In the genomic region with DNA sequence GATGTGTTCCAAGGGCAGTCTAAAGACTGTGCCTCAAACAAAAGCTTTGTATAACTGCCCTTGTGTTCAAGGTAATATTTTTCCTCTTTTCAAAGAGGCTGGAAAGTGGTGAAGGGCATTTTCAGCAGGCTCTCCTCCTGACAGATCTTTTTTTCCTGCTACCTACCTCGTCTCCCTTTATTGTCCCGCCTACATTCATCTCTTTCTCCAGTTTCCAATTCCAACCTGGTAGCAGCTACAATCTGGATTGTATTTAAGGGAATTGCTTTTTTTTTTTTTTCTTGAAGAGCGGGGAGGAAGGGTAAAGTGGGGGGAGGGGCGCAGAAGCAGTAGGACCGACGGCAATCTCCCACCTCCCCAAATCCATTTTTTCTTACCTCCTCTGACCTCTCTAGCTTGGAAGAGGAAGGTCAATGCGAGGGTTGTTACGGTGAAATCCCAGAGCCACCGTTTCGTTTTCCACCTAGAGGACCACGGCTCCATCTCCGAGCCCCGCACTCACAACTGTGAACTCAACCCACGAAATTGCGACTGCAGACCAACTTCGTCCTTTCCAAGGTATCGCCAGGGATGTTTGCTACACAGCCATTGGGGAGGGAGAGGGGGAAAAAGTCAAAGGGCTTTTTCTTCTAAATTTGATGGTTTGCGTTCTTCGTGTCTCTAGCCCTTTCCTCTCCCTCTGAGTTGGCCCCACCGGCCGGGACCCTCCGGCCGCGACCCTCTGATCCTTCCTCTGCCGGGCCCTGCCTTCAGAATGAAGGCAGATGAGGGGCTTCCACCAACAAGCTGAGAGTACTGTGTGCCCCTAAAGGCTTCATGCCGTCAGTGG, we compare ENCODE assay signal across 8 cellular contexts. TPM values are rescaled to one million over a fixed set of nuclear protein-coding genes. Genes with fewer than 3 reads are reported as not detected.
DNase-seq lines count a peak whose midpoint lies in the region; ATAC-seq, FAIRE-seq and TF ChIP-seq lines count a peak whose summit lies in the region.

A gene (minus strand): TSS at position 827 of the 829 bp plus-strand sequence. CDS start 344 bp downstream, at position 483.

- H2BK15ac ChIP-seq in IMR-90 (ENCODE audit: low read depth, low read length): no peak within 1 kb of the TSS
- H2BK15ac ChIP-seq in mesenchymal stem cell (ENCODE audit: low read depth, poor library complexity, severe bottlenecking): peak within 1 kb of the TSS; percentile 36

- dilution Hi-C loops in IMR-90 (cut with HindIII; ENCODE audit: low sequenced_read_pairs, unreplicated experiment): no loop called here

- H4K8ac ChIP-seq in IMR-90 (ENCODE audit: low read depth in 2 of 2, low read length in 2 of 2) (no peak within 1 kb of the TSS), mesenchymal stem cell (ENCODE audit: low read length) (peak within 1 kb of the TSS; percentile 61)

- H4K5ac ChIP-seq in IMR-90 (ENCODE audit: low read depth, low read length): no peak within 1 kb of the TSS

- CTCF ChIA-PET in IMR-90 (lab: Yijun Ruan, JAX) (interaction anchor here (0.9 kb wide), 1 partner anchor 354 kb away, joined by 3 read pairs; no protein-coding TSS in a partner anchor), GM10248 (lab: Yijun Ruan, JAX) (interaction anchor here (0.6 to 5.6 kb wide), 5 partner anchors 11 to 407 kb away, joined by 3 to 45 read pairs (median 8); no protein-coding TSS in a partner anchor)
- CTCF ChIA-PET in CD4-positive, alpha-beta T cell (lab: Charles Lee): no interaction called here

- no peak within 1 kb of the TSS for H2AK9ac ChIP-seq in IMR-90 (replicated peaks; ENCODE audit: low read depth, low read length, poor library complexity)

- no peaks in the 10 kb centered on the region for H4K20me1 ChIP-seq in IMR-90 (ENCODE audit: insufficient read depth, low read length)

- H3K4ac ChIP-seq in IMR-90 (ENCODE audit: low read depth, low read length) (no peak within 1 kb of the TSS), mesenchymal stem cell (ENCODE audit: low read depth in 1 of 2, low read length in 2 of 2) (no peak within 1 kb of the TSS)

- BruUV-seq in IMR-90 (replicated peaks; lab: Mats Ljungman, UMichigan): no TSS peak

- H3K4me3 Mint-ChIP-seq in CD4-positive, alpha-beta T cell: no peak within 1 kb of the TSS

- H3K4me1 ChIP-seq in IMR-90 (ENCODE audit: control insufficient read depth, insufficient read depth, low read length): no peaks in the 10 kb centered on the region
- no peaks in the 10 kb centered on the region for H3K4me1 ChIP-seq in mesenchymal stem cell (ENCODE audit: control insufficient read depth, insufficient read depth, low read depth, low read length)
- peaks cover 0 to 26% (median 22%) of the 10 kb centered on the region in 5 donors for H3K4me1 ChIP-seq in subcutaneous abdominal adipose tissue (ENCODE audit: control insufficient read depth in 5 of 5, insufficient read depth in 5 of 5, low read length in 5 of 5)

- TF ChIP-seq POLR2A in IMR-90 (IDR thresholded peaks at IDR 0.05; ENCODE audit: low read depth, low read length): no peak

- H4K91ac ChIP-seq in IMR-90 (ENCODE audit: insufficient read depth, low read depth, low read length) (no peak within 1 kb of the TSS), mesenchymal stem cell (ENCODE audit: low read length) (no peak within 1 kb of the TSS)

- no peaks in the 10 kb centered on the region for H3K9me3 ChIP-seq in IMR-90 (ENCODE audit: control insufficient read depth, insufficient read depth, low read length)
- H3K9me3 ChIP-seq in mesenchymal stem cell (ENCODE audit: control insufficient read depth, low read length): no peaks in the 10 kb centered on the region
- H3K9me3 ChIP-seq in subcutaneous abdominal adipose tissue (ENCODE audit: control insufficient read depth in 5 of 5, low read length in 5 of 5): no peaks in the 10 kb centered on the region
- no peaks in the 10 kb centered on the region for H3K9me3 ChIP-seq in CD4-positive, alpha-beta T cell (ENCODE audit: control insufficient read depth, low read length)

- no peaks in the 10 kb centered on the region for H3K36me3 Mint-ChIP-seq in CD4-positive, alpha-beta T cell (ENCODE audit: low read depth)

- no peaks in the 10 kb centered on the region for H3K9me1 ChIP-seq in IMR-90 (ENCODE audit: insufficient read depth, low read length)

- H3K14ac ChIP-seq in IMR-90 (replicated peaks; ENCODE audit: low read depth, low read length) (no peak within 1 kb of the TSS), mesenchymal stem cell (ENCODE audit: low read length in 2 of 2) (no peak within 1 kb of the TSS)

- H2AFZ ChIP-seq in IMR-90 (replicated peaks; ENCODE audit: low read length, poor library complexity): peak within 1 kb of the TSS; percentile 78
- H2AFZ ChIP-seq in mesenchymal stem cell (ENCODE audit: low read depth, low read length): peak within 1 kb of the TSS; percentile 47

- H3K9me3 Mint-ChIP-seq in CD4-positive, alpha-beta T cell: no peaks in the 10 kb centered on the region

- H3K4me2 ChIP-seq in IMR-90 (ENCODE audit: low read depth, low read length) (peak within 1 kb of the TSS; percentile 78), mesenchymal stem cell (ENCODE audit: low read length, poor library complexity, severe bottlenecking) (peak within 1 kb of the TSS; percentile 57)

- in situ Hi-C loops in IMR-90 (cut with MboI; ENCODE audit: low sequenced_read_pairs): no loop called here

- H3K18ac ChIP-seq in IMR-90 (ENCODE audit: low read depth, low read length): peak within 1 kb of the TSS; percentile 48; the same call in 1 of the 2 replicates
- H3K18ac ChIP-seq in mesenchymal stem cell (ENCODE audit: low read depth in 1 of 2, low read length in 2 of 2): peak within 1 kb of the TSS in 1 of 2 experiments; percentile 69

- H3K4me1 Mint-ChIP-seq in CD4-positive, alpha-beta T cell (ENCODE audit: low read depth): peaks cover 13% of the 10 kb centered on the region

- TF ChIP-seq CTCF in IMR-90 (conservative IDR thresholded peaks at IDR 0.05; ENCODE audit: low read depth, low read length) (no peak), coronary artery (IDR thresholded peaks at IDR 0.05) (no peak), GM10248 (IDR thresholded peaks at IDR 0.05; ENCODE audit: control extremely low read depth, extremely low read depth, low read depth, missing control alignments) (no peak)
- TF ChIP-seq CTCF in CD4-positive, alpha-beta T cell (IDR thresholded peaks at IDR 0.05): no peak

- no peak within 1 kb of the TSS for H2BK120ac ChIP-seq in IMR-90 (ENCODE audit: low read depth, low read length)
- H2BK120ac ChIP-seq in mesenchymal stem cell (ENCODE audit: low read depth, low read length): no peak within 1 kb of the TSS

- H3K27me3 Mint-ChIP-seq in CD4-positive, alpha-beta T cell: peaks cover 36% of the 10 kb centered on the region

- H3K27me3 ChIP-seq in IMR-90 (ENCODE audit: control insufficient read depth, insufficient read depth, low read length) (peaks cover 2% of the 10 kb centered on the region), mesenchymal stem cell (ENCODE audit: control insufficient read depth in 1 of 2, insufficient read depth in 1 of 2, low read length in 2 of 2) (no peaks in the 10 kb centered on the region), subcutaneous abdominal adipose tissue (ENCODE audit: control insufficient read depth in 5 of 5, insufficient read depth in 4 of 5, low read length in 5 of 5) (peaks cover 0 to 16% (median 3%) of the 10 kb centered on the region in 5 donors)
- peaks cover 29% of the 10 kb centered on the region for H3K27me3 ChIP-seq in CD4-positive, alpha-beta T cell (ENCODE audit: control insufficient read depth, insufficient read depth, low read length)

- WGBS in IMR-90 (ENCODE audit: extremely low coverage in 2 of 2, insufficient read length in 1 of 2), 2 experiments: no CpG with 5 or more reads among the region's 26 CpGs
- under 1% methylated on average over 11 of the region's 26 CpGs for WGBS in mesenchymal stem cell

- H2BK5ac ChIP-seq in IMR-90 (ENCODE audit: low read depth, low read length, poor library complexity, severe bottlenecking): no peak within 1 kb of the TSS
- H2BK5ac ChIP-seq in mesenchymal stem cell (ENCODE audit: low read depth, low read length, poor library complexity, severe bottlenecking): peak within 1 kb of the TSS; percentile 99

- H3K56ac ChIP-seq in IMR-90 (ENCODE audit: extremely low read depth, insufficient read depth, low read length): no peak within 1 kb of the TSS

- FAIRE-seq in RCC 7860 (lab: Jason Lieb, UNC): no peak

- H3K27ac Mint-ChIP-seq in CD4-positive, alpha-beta T cell: no peak within 1 kb of the TSS

- TF ChIP-seq RAD21 in IMR-90 (IDR thresholded peaks at IDR 0.05; ENCODE audit: low read length): no peak

- no peaks in the 10 kb centered on the region; a peak in 1 of 4 replicates for H3K79me1 ChIP-seq in IMR-90 (ENCODE audit: low read depth in 1 of 2, low read length in 2 of 2)
- H3K79me1 ChIP-seq in mesenchymal stem cell (replicated peaks; ENCODE audit: low read length, poor library complexity, severe bottlenecking): no peaks in the 10 kb centered on the region

- POLR2A ChIA-PET in IMR-90 (lab: Charles Lee; ENCODE audit: unreplicated experiment) (no interaction called here), GM10248 (lab: Yijun Ruan, JAX) (no interaction called here)
- POLR2A ChIA-PET in CD4-positive, alpha-beta T cell (lab: Charles Lee): no interaction called here

- intact Hi-C loops in IMR-90 (cut with micrococcal nuclease): loop anchor here (1.0 kb wide), 1 partner anchor 146 kb away; no protein-coding TSS in a partner anchor
- intact Hi-C loops in CD4-positive, alpha-beta T cell (cut with DNase I, micrococcal nuclease): no loop called here

- ATAC-seq in IMR-90 (ENCODE audit: low read depth) (no peak), HG03378 (IDR thresholded peaks at IDR 0.05; ENCODE audit: unreplicated experiment) (no peak)
- ATAC-seq in CD4-positive, alpha-beta T cell (ENCODE audit: poor library complexity): no peak

- H3K27ac ChIP-seq in IMR-90 (ENCODE audit: insufficient read depth, low read length): no peak within 1 kb of the TSS
- H3K27ac ChIP-seq in coronary artery: no peak within 1 kb of the TSS
- H3K27ac ChIP-seq in mesenchymal stem cell (ENCODE audit: low read length, poor library complexity, severe bottlenecking): peak within 1 kb of the TSS; percentile 98
- H3K27ac ChIP-seq in subcutaneous abdominal adipose tissue (ENCODE audit: low read depth, low read length): no peak within 1 kb of the TSS
- no peak within 1 kb of the TSS for H3K27ac ChIP-seq in CD4-positive, alpha-beta T cell (ENCODE audit: low read depth, low read length)

- H2AK5ac ChIP-seq in IMR-90 (ENCODE audit: low read depth, low read length): no peak within 1 kb of the TSS
- peak within 1 kb of the TSS; percentile 35 for H2AK5ac ChIP-seq in mesenchymal stem cell (ENCODE audit: low read length, severe bottlenecking)

- H3K36me3 ChIP-seq in IMR-90 (ENCODE audit: control insufficient read depth, insufficient read depth, low read length): no peaks in the 10 kb centered on the region
- no peaks in the 10 kb centered on the region for H3K36me3 ChIP-seq in mesenchymal stem cell (ENCODE audit: control insufficient read depth in 1 of 2, insufficient read depth in 2 of 2, low read depth in 1 of 2, low read length in 2 of 2)
- no peaks in the 10 kb centered on the region for H3K36me3 ChIP-seq in subcutaneous abdominal adipose tissue (ENCODE audit: control insufficient read depth in 5 of 5, insufficient read depth in 5 of 5, low read length in 5 of 5)

- H3K9ac ChIP-seq in IMR-90 (ENCODE audit: low read depth, low read length): no peak within 1 kb of the TSS
- H3K9ac ChIP-seq in mesenchymal stem cell (ENCODE audit: low read length): peak within 1 kb of the TSS; percentile 40
- peak within 1 kb of the TSS in 3 of 5 donors; percentile 30 to 59 (median 56) for H3K9ac ChIP-seq in subcutaneous abdominal adipose tissue (ENCODE audit: low read length in 5 of 5)

- H3K23ac ChIP-seq in IMR-90 (ENCODE audit: low read depth, low read length) (no peak within 1 kb of the TSS; the same call in 1 of the 2 replicates), mesenchymal stem cell (ENCODE audit: low read length in 2 of 2) (no peak within 1 kb of the TSS)

- no peak within 1 kb of the TSS; the same call in 1 of the 2 replicates for H2BK20ac ChIP-seq in IMR-90 (ENCODE audit: low read depth, low read length)

- peak within 1 kb of the TSS in 1 of 2 experiments; percentile 6 for H2BK12ac ChIP-seq in mesenchymal stem cell (ENCODE audit: low read length in 2 of 2)

- no peak for DNase-seq in IMR-90
- DNase-seq in coronary artery (ENCODE audit: low spot score): no peak
- DNase-seq in mesenchymal stem cell: peak; percentile 20
- no peak for DNase-seq in RCC 7860 (ENCODE audit: low spot score)
- DNase-seq in CD4-positive, alpha-beta T cell: no peak
- no peak for DNase-seq in GM10248 (ENCODE audit: extremely low spot score)

- H3K4me3 ChIP-seq in IMR-90 (ENCODE audit: insufficient read depth, low read depth, low read length) (peak within 1 kb of the TSS; percentile 55), coronary artery (peak within 1 kb of the TSS; percentile 69), mesenchymal stem cell (ENCODE audit: insufficient read depth in 1 of 2, low read depth in 1 of 2, low read length in 2 of 2) (peak within 1 kb of the TSS; percentile 67 to 77), subcutaneous abdominal adipose tissue (ENCODE audit: low read depth in 1 of 5, low read length in 5 of 5) (peak within 1 kb of the TSS; percentile 50 to 77 (median 61))

RNA-seq across cellular contexts. Expression of the gene that starts here (rescaled TPM):
- total RNA-seq in IMR-90 (2012; rRNA removed): 5.2 and 10.0 TPM in 2 replicates
- 3.5 and 4.6 TPM in 2 replicates for polyA plus RNA-seq in IMR-90 (2012; rRNA removed)
- 1.5 TPM in 2 replicates for polyA plus RNA-seq in IMR-90 (2012; cell fraction: cytosol; rRNA removed)
- 1.6 and 12.9 TPM in 2 replicates for polyA plus RNA-seq in IMR-90 (2012; cell fraction: nucleus; rRNA removed; ENCODE audit: low replicate concordance)
- 75.5 TPM for polyA plus RNA-seq in mesenchymal stem cell (2013, experiment 1 of 2)
- 76.6 TPM for polyA plus RNA-seq in mesenchymal stem cell (2013, experiment 2 of 2)
- total RNA-seq in CD4-positive, alpha-beta T cell: not detected
